In the genomic region with DNA sequence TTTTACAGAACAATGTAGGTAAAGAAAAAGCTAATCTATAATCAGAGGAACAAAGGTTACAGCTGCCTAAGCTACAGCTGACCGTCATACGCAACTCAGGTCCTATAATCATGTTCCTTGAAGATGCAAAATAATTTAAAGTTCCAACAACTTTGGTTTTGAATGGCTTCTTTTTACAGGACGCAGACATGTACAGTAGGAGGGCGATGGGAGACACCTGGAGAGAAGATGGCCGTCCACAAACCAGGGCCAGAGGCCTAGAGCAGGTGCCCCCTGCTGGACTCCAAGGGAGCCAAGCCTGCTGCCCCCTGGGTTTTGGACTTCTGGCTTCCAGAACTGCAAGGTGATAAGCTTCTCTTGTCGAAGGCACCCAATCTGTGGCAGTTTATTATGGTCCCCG, we compare ENCODE assay signal across 13 cellular contexts. TPM values are rescaled to one million over a fixed set of nuclear protein-coding genes. Genes with fewer than 3 reads are reported as not detected.
A peak's percentile ranks its signal among the peaks of the same experiment; 100 is the strongest.
DNase-seq lines count a peak whose midpoint lies in the region; ATAC-seq, FAIRE-seq and TF ChIP-seq lines count a peak whose summit lies in the region.
"Had no signal": no experiment of that assay in that cellular context is flagged by ENCODE, and none has a peak within 500 bp of the region (broad histone marks: within the 10 kb centered on the region; RNA-seq: fewer than 3 reads in every experiment).

No MANE protein-coding gene starts in this region.

- H3K9ac ChIP-seq in mesenchymal stem cell (ENCODE audit: low read length) = no peak overlapping the region

- TF ChIP-seq EP300 in Ishikawa (IDR thresholded peaks at IDR 0.05; ENCODE audit: borderline replicate concordance) = no peak

- ATAC-seq in naive thymus-derived CD8-positive, alpha-beta T cell = no peak
- no peak for ATAC-seq in activated T-helper 17 cell treated with anti-CD3 and anti-CD28 coated beads, Interleukin-2, amount 50 U/mL, for 72 hours (replicated peaks)

- H3K23ac ChIP-seq in mesenchymal stem cell (ENCODE audit: low read length in 2 of 2) = no peak overlapping the region

- H3K14ac ChIP-seq in mesenchymal stem cell (ENCODE audit: low read length in 2 of 2) = no peak overlapping the region

- H3K27ac ChIP-seq in brain microvascular endothelial cell = no peak overlapping the region
- no peak overlapping the region for H3K27ac ChIP-seq in mesenchymal stem cell (ENCODE audit: low read length, poor library complexity, severe bottlenecking)

- H3K27ac Mint-ChIP-seq in naive thymus-derived CD8-positive, alpha-beta T cell = no peak overlapping the region
- no peak overlapping the region for H3K27ac Mint-ChIP-seq in activated T-helper 17 cell treated with anti-CD3 and anti-CD28 coated beads, Interleukin-2, amount 50 U/mL, for 72 hours
- H3K27ac Mint-ChIP-seq: activated naive CD8-positive, alpha-beta T cell treated with anti-CD3 and anti-CD28 coated beads for 36 hours; mesothelial cell of epicardium had no signal

- H3K9me3 ChIP-seq in mesenchymal stem cell (ENCODE audit: control insufficient read depth, low read length) = peaks cover 22% of the 10 kb centered on the region

- H3K4me3 ChIP-seq in brain microvascular endothelial cell (ENCODE audit: low read depth, low read length) (no peak overlapping the region), mesenchymal stem cell (ENCODE audit: insufficient read depth in 1 of 2, low read depth in 1 of 2, low read length in 2 of 2) (no peak overlapping the region)
- H3K4me3 ChIP-seq: stomach had no signal

- peaks cover 0 to 15% (median 9%) of the 10 kb centered on the region in 3 donors for H3K36me3 Mint-ChIP-seq in naive thymus-derived CD8-positive, alpha-beta T cell
- no peaks in the 10 kb centered on the region for H3K36me3 Mint-ChIP-seq in activated T-helper 17 cell treated with anti-CD3 and anti-CD28 coated beads, Interleukin-2, amount 50 U/mL, for 72 hours (ENCODE audit: low read depth)
- H3K36me3 Mint-ChIP-seq: mesothelial cell of epicardium had no signal

- no peak overlapping the region for H2BK5ac ChIP-seq in mesenchymal stem cell (ENCODE audit: low read depth, low read length, poor library complexity, severe bottlenecking)

- no peak overlapping the region for H2BK12ac ChIP-seq in mesenchymal stem cell (ENCODE audit: low read length in 2 of 2)

- in situ Hi-C loops in brain microvascular endothelial cell (cut with HindIII; ENCODE audit: low pct_ligation_motif_present, low sequenced_read_pairs) = no loop called here

- no peak overlapping the region for H3K18ac ChIP-seq in mesenchymal stem cell (ENCODE audit: low read depth in 1 of 2, low read length in 2 of 2)

- H3K4me1 Mint-ChIP-seq in naive thymus-derived CD8-positive, alpha-beta T cell = no peaks in the 10 kb centered on the region
- H3K4me1 Mint-ChIP-seq in activated T-helper 17 cell treated with anti-CD3 and anti-CD28 coated beads, Interleukin-2, amount 50 U/mL, for 72 hours = no peaks in the 10 kb centered on the region
- H3K4me1 Mint-ChIP-seq: activated naive CD8-positive, alpha-beta T cell treated with anti-CD3 and anti-CD28 coated beads for 36 hours had no signal

- peak; percentile 37; the same call in 1 of the 2 replicates for TF ChIP-seq RAD21 in Ishikawa (IDR thresholded peaks at IDR 0.05; ENCODE audit: low read depth)

- no peak overlapping the region for H4K91ac ChIP-seq in mesenchymal stem cell (ENCODE audit: low read length)

- TF ChIP-seq CTCF in D721Med (IDR thresholded peaks at IDR 0.05; ENCODE audit: insufficient read depth, missing control alignments) (peak; percentile 2), brain microvascular endothelial cell (IDR thresholded peaks at IDR 0.05; ENCODE audit: low read depth, low read length, missing control alignments) (peak; percentile 69)

- H3K36me3 ChIP-seq in brain microvascular endothelial cell (replicated peaks) (no peaks in the 10 kb centered on the region), mesenchymal stem cell (ENCODE audit: control insufficient read depth in 1 of 2, insufficient read depth in 2 of 2, low read depth in 1 of 2, low read length in 2 of 2) (no peaks in the 10 kb centered on the region)
- H3K36me3 ChIP-seq: stomach had no signal

- no peak overlapping the region for H3K4ac ChIP-seq in mesenchymal stem cell (ENCODE audit: low read depth in 1 of 2, low read length in 2 of 2)

- H3K27me3 ChIP-seq in brain microvascular endothelial cell (replicated peaks) (no peaks in the 10 kb centered on the region), mesenchymal stem cell (ENCODE audit: control insufficient read depth in 1 of 2, insufficient read depth in 1 of 2, low read length in 2 of 2) (peaks cover 0 to 8% of the 10 kb centered on the region in 2 experiments)
- H3K27me3 ChIP-seq: stomach had no signal

- H4K8ac ChIP-seq in mesenchymal stem cell (ENCODE audit: low read length) = no peak overlapping the region

- peaks cover 0 to 7% (median 0%) of the 10 kb centered on the region in 5 donors for H3K27me3 Mint-ChIP-seq in naive thymus-derived CD8-positive, alpha-beta T cell
- H3K27me3 Mint-ChIP-seq in activated T-helper 17 cell treated with anti-CD3 and anti-CD28 coated beads, Interleukin-2, amount 50 U/mL, for 72 hours = no peaks in the 10 kb centered on the region

- no peak overlapping the region for H2AK5ac ChIP-seq in mesenchymal stem cell (ENCODE audit: low read length, severe bottlenecking)

- H3K4me3 Mint-ChIP-seq in naive thymus-derived CD8-positive, alpha-beta T cell = no peak overlapping the region
- no peak overlapping the region for H3K4me3 Mint-ChIP-seq in activated T-helper 17 cell treated with anti-CD3 and anti-CD28 coated beads, Interleukin-2, amount 50 U/mL, for 72 hours
- H3K4me3 Mint-ChIP-seq: activated naive CD8-positive, alpha-beta T cell treated with anti-CD3 and anti-CD28 coated beads for 36 hours; mesothelial cell of epicardium had no signal

- peaks cover 6% of the 10 kb centered on the region for H3K4me1 ChIP-seq in mesenchymal stem cell (ENCODE audit: control insufficient read depth, insufficient read depth, low read depth, low read length)

- WGBS in mesenchymal stem cell = 72% methylated on average over 7 of the region's 7 CpGs

- H3K9me3 Mint-ChIP-seq in naive thymus-derived CD8-positive, alpha-beta T cell = peaks cover 0 to 34% (median 9%) of the 10 kb centered on the region in 9 donors
- no peaks in the 10 kb centered on the region for H3K9me3 Mint-ChIP-seq in activated T-helper 17 cell treated with anti-CD3 and anti-CD28 coated beads, Interleukin-2, amount 50 U/mL, for 72 hours

- no peak for FAIRE-seq in D721Med (lab: Jason Lieb, UNC)

- H2AFZ ChIP-seq in mesenchymal stem cell (ENCODE audit: low read depth, low read length) = no peak overlapping the region

- H2BK120ac ChIP-seq in mesenchymal stem cell (ENCODE audit: low read depth, low read length) = no peak overlapping the region

- no peak for DNase-seq in D721Med (ENCODE audit: insufficient read length, low spot score)
- DNase-seq in brain microvascular endothelial cell = no peak
- DNase-seq in mesenchymal stem cell = peak; percentile 3
- no peak for DNase-seq in NCI-H1105 treated with DMSO at 0.1 percent for 48 hours (lab: John Stamatoyannopoulos, UW)
- DNase-seq in naive thymus-derived CD8-positive, alpha-beta T cell = no peak
- DNase-seq in mucosa of gallbladder (ENCODE audit: low spot score) = no peak
- DNase-seq: activated CD4-positive, alpha-beta T cell treated with anti-CD3 and anti-CD28 coated beads for 4 hours; activated naive CD8-positive, alpha-beta T cell treated with anti-CD3 and anti-CD28 coated beads for 36 hours; GDM1; stomach had no signal

- no peak overlapping the region for H3K4me2 ChIP-seq in mesenchymal stem cell (ENCODE audit: low read length, poor library complexity, severe bottlenecking)

- POLR2A ChIA-PET in naive thymus-derived CD8-positive, alpha-beta T cell (lab: Charles Lee) = no interaction called here

- H2BK15ac ChIP-seq in mesenchymal stem cell (ENCODE audit: low read depth, poor library complexity, severe bottlenecking) = no peak overlapping the region

- H3K79me1 ChIP-seq in mesenchymal stem cell (replicated peaks; ENCODE audit: low read length, poor library complexity, severe bottlenecking) = no peaks in the 10 kb centered on the region

TF ChIP-seq in Ishikawa, 13 proteins besides CTCF, POLR2A, EP300 and RAD21:
- TF ChIP-seq TAF1 (IDR thresholded peaks at IDR 0.05; ENCODE audit: low read depth) (no peak), YY1 (IDR thresholded peaks at IDR 0.05; ENCODE audit: low read depth) (peak; percentile 67)

RNA-seq across cellular contexts. Expression of a gene that starts 10.6 kb away (rescaled TPM):
- polyA plus RNA-seq in mesenchymal stem cell (2013, experiment 1 of 2) = 0.10 TPM
- polyA plus RNA-seq in mesenchymal stem cell (2013, experiment 2 of 2) = 0.01 TPM
- total RNA-seq in naive thymus-derived CD8-positive, alpha-beta T cell = not detected
- polyA plus RNA-seq in naive thymus-derived CD8-positive, alpha-beta T cell = not detected
- 1.9 TPM for total RNA-seq in mucosa of gallbladder
- not detected for total RNA-seq in activated T-helper 17 cell treated with anti-CD3 and anti-CD28 coated beads, Interleukin-2, amount 50 U/mL, for 72 hours
- total RNA-seq: activated naive CD8-positive, alpha-beta T cell treated with anti-CD3 and anti-CD28 coated beads for 36 hours; stomach had no signal

RNA-seq across cellular contexts. Expression of a gene that starts 10.7 kb away (rescaled TPM):
- not detected for polyA plus RNA-seq in mesenchymal stem cell (2013, experiment 1 of 2)
- not detected for polyA plus RNA-seq in mesenchymal stem cell (2013, experiment 2 of 2)
- total RNA-seq in naive thymus-derived CD8-positive, alpha-beta T cell = not detected
- under 1 TPM in 1 of 3 donors, not detected in 2; 0.49 TPM for polyA plus RNA-seq in naive thymus-derived CD8-positive, alpha-beta T cell
- 7.4 TPM for total RNA-seq in mucosa of gallbladder
- total RNA-seq in activated T-helper 17 cell treated with anti-CD3 and anti-CD28 coated beads, Interleukin-2, amount 50 U/mL, for 72 hours = not detected
- total RNA-seq: activated naive CD8-positive, alpha-beta T cell treated with anti-CD3 and anti-CD28 coated beads for 36 hours had no signal
